In the genomic region with DNA sequence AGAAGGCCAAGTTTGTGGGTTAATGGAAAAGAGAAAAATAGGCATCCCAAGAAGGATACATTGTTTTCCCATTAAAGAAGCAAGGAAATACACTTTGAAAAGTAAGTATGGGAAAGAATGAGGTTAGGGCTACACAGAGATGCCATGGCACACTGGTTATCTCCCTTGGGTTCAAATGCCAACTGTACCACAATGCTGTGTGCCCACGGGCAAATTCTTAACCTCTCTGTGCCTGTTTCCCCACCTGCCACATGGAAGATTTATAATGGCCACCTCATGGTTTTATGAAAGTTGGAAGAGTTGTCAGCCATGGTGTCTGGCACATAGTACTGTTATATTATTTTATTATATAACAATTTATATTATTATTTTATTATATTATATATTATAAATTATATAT, we compare ENCODE assay signal across 1 cellular context.
TF ChIP-seq lines count a peak whose summit lies in the region.

No MANE protein-coding gene starts in this region.

TF ChIP-seq in K562, 482 proteins besides CTCF, POLR2A, EP300 and RAD21:
- TF ChIP-seq, protein P1, sequence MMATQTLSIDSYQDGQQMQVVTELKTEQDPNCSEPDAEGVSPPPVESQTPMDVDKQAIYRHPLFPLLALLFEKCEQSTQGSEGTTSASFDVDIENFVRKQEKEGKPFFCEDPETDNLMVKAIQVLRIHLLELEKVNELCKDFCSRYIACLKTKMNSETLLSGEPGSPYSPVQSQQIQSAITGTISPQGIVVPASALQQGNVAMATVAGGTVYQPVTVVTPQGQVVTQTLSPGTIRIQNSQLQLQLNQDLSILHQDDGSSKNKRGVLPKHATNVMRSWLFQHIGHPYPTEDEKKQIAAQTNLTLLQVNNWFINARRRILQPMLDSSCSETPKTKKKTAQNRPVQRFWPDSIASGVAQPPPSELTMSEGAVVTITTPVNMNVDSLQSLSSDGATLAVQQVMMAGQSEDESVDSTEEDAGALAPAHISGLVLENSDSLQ (IDR thresholded peaks at IDR 0.05) = peak; percentile 51
- TF ChIP-seq YY1 (IDR thresholded peaks at IDR 0.05; ENCODE audit: borderline replicate concordance in 1 of 3, control insufficient read depth in 1 of 3, extremely low read depth in 1 of 3, insufficient read depth in 3 of 3, insufficient read length in 1 of 3, insufficient replicate concordance in 2 of 3, low read depth in 1 of 3, low read length in 2 of 3) (no peak), FOXK2 (conservative IDR thresholded peaks at IDR 0.05 in 1 of 2, IDR thresholded peaks at IDR 0.05 in 1 of 2; ENCODE audit: low read depth in 2 of 2) (no peak), BCOR (IDR thresholded peaks at IDR 0.05) (peak; percentile 92), ZNF766 (CRISPR knock-in tag; conservative IDR thresholded peaks at IDR 0.05) (no peak), SRSF3 (IDR thresholded peaks at IDR 0.05; ENCODE audit: insufficient read depth, low read length) (no peak), BRCA1 (IDR thresholded peaks at IDR 0.05) (no peak), BRCA1 (CRISPR knock-in tag; IDR thresholded peaks at IDR 0.05) (no peak), MLX (CRISPR knock-in tag; conservative IDR thresholded peaks at IDR 0.05) (no peak), GABPB2 (CRISPR knock-in tag; conservative IDR thresholded peaks at IDR 0.05) (no peak), RBM22 (IDR thresholded peaks at IDR 0.05; ENCODE audit: low read depth, low read length, poor library complexity, severe bottlenecking) (no peak), POLR2G (IDR thresholded peaks at IDR 0.05; ENCODE audit: low read depth, low read length) (no peak), ZKSCAN1 (IDR thresholded peaks at IDR 0.05; ENCODE audit: low read depth, low read length) (no peak), CBX2 (IDR thresholded peaks at IDR 0.05; ENCODE audit: insufficient read depth, low read length, poor library complexity, severe bottlenecking) (no peak), MIER1 (IDR thresholded peaks at IDR 0.05; ENCODE audit: low read depth) (no peak), SRSF7 (optimal IDR thresholded peaks at IDR 0.05; ENCODE audit: low read depth, low read length) (no peak), C11orf30 (IDR thresholded peaks at IDR 0.05; ENCODE audit: low read depth) (no peak), HSF4 (CRISPR knock-in tag; IDR thresholded peaks at IDR 0.05; ENCODE audit: borderline replicate concordance) (no peak), ADNP (tag; IDR thresholded peaks at IDR 0.05) (peak; percentile 37; the same call in 1 of the 2 replicates), NUFIP1 (IDR thresholded peaks at IDR 0.05; ENCODE audit: partially characterized antibody) (no peak), DLX4 (CRISPR knock-in tag; IDR thresholded peaks at IDR 0.05) (no peak), ELF2 (CRISPR knock-in tag; IDR thresholded peaks at IDR 0.05) (no peak), RNF2 (IDR thresholded peaks at IDR 0.05) (no peak), ZNF124 (CRISPR knock-in tag; IDR thresholded peaks at IDR 0.05) (no peak), MEIS2 (IDR thresholded peaks at IDR 0.05; ENCODE audit: partially characterized antibody) (peak; percentile 24), TRIM28 (IDR thresholded peaks at IDR 0.05) (no peak), SMARCC2 (IDR thresholded peaks at IDR 0.05; ENCODE audit: low read depth) (no peak), ZFP30 (CRISPR knock-in tag; IDR thresholded peaks at IDR 0.05; ENCODE audit: borderline replicate concordance) (no peak), RCOR1 (IDR thresholded peaks at IDR 0.05; ENCODE audit: borderline replicate concordance in 1 of 2, low read depth in 2 of 2, low read length in 2 of 2) (peak in 1 of 2 experiments; percentile 30; a peak in 1 of 4 replicates), NFIX (CRISPR knock-in tag; IDR thresholded peaks at IDR 0.05; ENCODE audit: low read depth) (no peak), ZNF224 (CRISPR knock-in tag; IDR thresholded peaks at IDR 0.05) (no peak), ZZZ3 (IDR thresholded peaks at IDR 0.05) (no peak), ZFP36 (IDR thresholded peaks at IDR 0.05; ENCODE audit: low read depth, low read length, partially characterized antibody) (peak; percentile 84), SAFB2 (IDR thresholded peaks at IDR 0.05; ENCODE audit: borderline replicate concordance, low read depth, low read length, severe bottlenecking) (no peak), CTBP1 (IDR thresholded peaks at IDR 0.05; ENCODE audit: borderline replicate concordance) (no peak), CEBPZ (IDR thresholded peaks at IDR 0.05; ENCODE audit: borderline replicate concordance, low read depth, low read length) (no peak), MTA3 (IDR thresholded peaks at IDR 0.05; ENCODE audit: borderline replicate concordance) (no peak), CBX1 (IDR thresholded peaks at IDR 0.05; ENCODE audit: low read depth) (no peak), KDM1A (IDR thresholded peaks at IDR 0.05) (peak; percentile 18 to 53; a peak in 2 of 4 replicates), CEBPG (CRISPR knock-in tag; IDR thresholded peaks at IDR 0.05) (no peak), CEBPG (tag; conservative IDR thresholded peaks at IDR 0.05 in 1 of 2, IDR thresholded peaks at IDR 0.05 in 1 of 2) (no peak), ZNF239 (CRISPR knock-in tag; IDR thresholded peaks at IDR 0.05) (no peak), SRSF9 (IDR thresholded peaks at IDR 0.05; ENCODE audit: borderline replicate concordance, low read depth, low read length) (no peak), SREBF2 (CRISPR knock-in tag; IDR thresholded peaks at IDR 0.05) (no peak), TEAD4 (IDR thresholded peaks at IDR 0.05; ENCODE audit: low read length) (no peak), TEAD4 (CRISPR knock-in tag; IDR thresholded peaks at IDR 0.05; ENCODE audit: borderline replicate concordance) (no peak), RBM25 (IDR thresholded peaks at IDR 0.05; ENCODE audit: low read depth, low read length, severe bottlenecking) (peak; percentile 98), NRF1 (conservative IDR thresholded peaks at IDR 0.05 in 1 of 2, IDR thresholded peaks at IDR 0.05 in 1 of 2) (no peak), ETV6 (IDR thresholded peaks at IDR 0.05; ENCODE audit: borderline replicate concordance in 1 of 2, low read depth in 2 of 2, low read length in 1 of 2) (no peak), ETV6 (CRISPR knock-in tag; IDR thresholded peaks at IDR 0.05; ENCODE audit: borderline replicate concordance) (no peak), ZNF134 (CRISPR knock-in tag; conservative IDR thresholded peaks at IDR 0.05) (no peak), SMARCB1 (IDR thresholded peaks at IDR 0.05; ENCODE audit: insufficient read length, low read depth) (no peak), ZNF395 (CRISPR knock-in tag; IDR thresholded peaks at IDR 0.05) (no peak), CHCHD3 (CRISPR knock-in tag; IDR thresholded peaks at IDR 0.05) (no peak), ZNF695 (CRISPR knock-in tag; IDR thresholded peaks at IDR 0.05) (no peak), ZNF79 (CRISPR knock-in tag; IDR thresholded peaks at IDR 0.05; ENCODE audit: low read depth) (no peak)
- TF ChIP-seq, protein P2, sequence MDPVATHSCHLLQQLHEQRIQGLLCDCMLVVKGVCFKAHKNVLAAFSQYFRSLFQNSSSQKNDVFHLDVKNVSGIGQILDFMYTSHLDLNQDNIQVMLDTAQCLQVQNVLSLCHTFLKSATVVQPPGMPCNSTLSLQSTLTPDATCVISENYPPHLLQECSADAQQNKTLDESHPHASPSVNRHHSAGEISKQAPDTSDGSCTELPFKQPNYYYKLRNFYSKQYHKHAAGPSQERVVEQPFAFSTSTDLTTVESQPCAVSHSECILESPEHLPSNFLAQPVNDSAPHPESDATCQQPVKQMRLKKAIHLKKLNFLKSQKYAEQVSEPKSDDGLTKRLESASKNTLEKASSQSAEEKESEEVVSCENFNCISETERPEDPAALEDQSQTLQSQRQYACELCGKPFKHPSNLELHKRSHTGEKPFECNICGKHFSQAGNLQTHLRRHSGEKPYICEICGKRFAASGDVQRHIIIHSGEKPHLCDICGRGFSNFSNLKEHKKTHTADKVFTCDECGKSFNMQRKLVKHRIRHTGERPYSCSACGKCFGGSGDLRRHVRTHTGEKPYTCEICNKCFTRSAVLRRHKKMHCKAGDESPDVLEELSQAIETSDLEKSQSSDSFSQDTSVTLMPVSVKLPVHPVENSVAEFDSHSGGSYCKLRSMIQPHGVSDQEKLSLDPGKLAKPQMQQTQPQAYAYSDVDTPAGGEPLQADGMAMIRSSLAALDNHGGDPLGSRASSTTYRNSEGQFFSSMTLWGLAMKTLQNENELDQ (CRISPR knock-in tag; IDR thresholded peaks at IDR 0.05; ENCODE audit: borderline replicate concordance) = no peak
- TF ChIP-seq, protein P3, sequence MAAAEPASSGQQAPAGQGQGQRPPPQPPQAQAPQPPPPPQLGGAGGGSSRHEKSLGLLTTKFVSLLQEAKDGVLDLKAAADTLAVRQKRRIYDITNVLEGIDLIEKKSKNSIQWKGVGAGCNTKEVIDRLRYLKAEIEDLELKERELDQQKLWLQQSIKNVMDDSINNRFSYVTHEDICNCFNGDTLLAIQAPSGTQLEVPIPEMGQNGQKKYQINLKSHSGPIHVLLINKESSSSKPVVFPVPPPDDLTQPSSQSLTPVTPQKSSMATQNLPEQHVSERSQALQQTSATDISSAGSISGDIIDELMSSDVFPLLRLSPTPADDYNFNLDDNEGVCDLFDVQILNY (CRISPR knock-in tag; IDR thresholded peaks at IDR 0.05) = no peak
- TF ChIP-seq, protein P4, sequence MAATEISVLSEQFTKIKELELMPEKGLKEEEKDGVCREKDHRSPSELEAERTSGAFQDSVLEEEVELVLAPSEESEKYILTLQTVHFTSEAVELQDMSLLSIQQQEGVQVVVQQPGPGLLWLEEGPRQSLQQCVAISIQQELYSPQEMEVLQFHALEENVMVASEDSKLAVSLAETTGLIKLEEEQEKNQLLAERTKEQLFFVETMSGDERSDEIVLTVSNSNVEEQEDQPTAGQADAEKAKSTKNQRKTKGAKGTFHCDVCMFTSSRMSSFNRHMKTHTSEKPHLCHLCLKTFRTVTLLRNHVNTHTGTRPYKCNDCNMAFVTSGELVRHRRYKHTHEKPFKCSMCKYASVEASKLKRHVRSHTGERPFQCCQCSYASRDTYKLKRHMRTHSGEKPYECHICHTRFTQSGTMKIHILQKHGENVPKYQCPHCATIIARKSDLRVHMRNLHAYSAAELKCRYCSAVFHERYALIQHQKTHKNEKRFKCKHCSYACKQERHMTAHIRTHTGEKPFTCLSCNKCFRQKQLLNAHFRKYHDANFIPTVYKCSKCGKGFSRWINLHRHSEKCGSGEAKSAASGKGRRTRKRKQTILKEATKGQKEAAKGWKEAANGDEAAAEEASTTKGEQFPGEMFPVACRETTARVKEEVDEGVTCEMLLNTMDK (IDR thresholded peaks at IDR 0.05; ENCODE audit: borderline replicate concordance, insufficient read depth, low read depth, low read length, poor library complexity, severe bottlenecking) = no peak
- TF ChIP-seq, protein P5, sequence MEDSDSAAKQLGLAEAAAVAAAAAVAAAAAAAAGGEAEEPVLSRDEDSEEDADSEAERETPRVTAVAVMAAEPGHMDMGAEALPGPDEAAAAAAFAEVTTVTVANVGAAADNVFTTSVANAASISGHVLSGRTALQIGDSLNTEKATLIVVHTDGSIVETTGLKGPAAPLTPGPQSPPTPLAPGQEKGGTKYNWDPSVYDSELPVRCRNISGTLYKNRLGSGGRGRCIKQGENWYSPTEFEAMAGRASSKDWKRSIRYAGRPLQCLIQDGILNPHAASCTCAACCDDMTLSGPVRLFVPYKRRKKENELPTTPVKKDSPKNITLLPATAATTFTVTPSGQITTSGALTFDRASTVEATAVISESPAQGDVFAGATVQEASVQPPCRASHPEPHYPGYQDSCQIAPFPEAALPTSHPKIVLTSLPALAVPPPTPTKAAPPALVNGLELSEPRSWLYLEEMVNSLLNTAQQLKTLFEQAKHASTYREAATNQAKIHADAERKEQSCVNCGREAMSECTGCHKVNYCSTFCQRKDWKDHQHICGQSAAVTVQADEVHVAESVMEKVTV (CRISPR knock-in tag; IDR thresholded peaks at IDR 0.05) = no peak
